Comparison of ENCODE assay signal across 8 cellular contexts in the genomic region with DNA sequence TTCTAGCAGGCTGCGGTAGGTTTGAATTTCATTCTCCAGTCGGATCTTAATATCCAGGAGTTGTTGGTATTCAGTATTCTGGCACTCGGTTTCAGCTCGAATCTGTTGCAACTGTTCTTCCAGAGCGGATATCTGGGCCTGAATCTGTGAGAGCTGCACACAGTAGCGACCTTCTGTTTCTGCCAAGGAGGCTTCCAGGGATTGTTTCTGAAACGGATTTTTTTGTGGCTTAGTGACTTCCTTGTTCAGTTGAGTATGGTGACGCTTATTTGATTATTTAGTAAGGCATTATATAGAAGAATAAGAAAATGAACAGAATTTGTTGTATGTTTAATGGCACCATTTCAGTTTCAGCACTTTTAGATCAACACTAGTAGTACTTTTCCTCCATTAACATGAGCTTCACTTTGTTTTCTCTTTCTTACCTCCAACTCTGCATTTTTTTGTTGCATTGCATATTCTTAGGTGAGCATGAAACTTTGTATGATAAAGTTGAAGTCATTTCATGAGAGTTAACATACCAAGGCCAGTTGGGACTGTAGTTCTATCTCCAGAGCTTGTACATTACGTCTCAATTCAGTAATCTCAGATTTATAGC. TPM values are rescaled to one million over a fixed set of nuclear protein-coding genes. Genes with fewer than 3 reads are reported as not detected.
A peak's percentile ranks its signal among the peaks of the same experiment; 100 is the strongest.
DNase-seq lines count a peak whose midpoint lies in the region; ATAC-seq, FAIRE-seq and TF ChIP-seq lines count a peak whose summit lies in the region.

No MANE protein-coding gene starts in this region.

- TF ChIP-seq EP300 in GM12878 (IDR thresholded peaks at IDR 0.05; ENCODE audit: borderline replicate concordance in 1 of 2, control insufficient read depth in 1 of 2, low read depth in 2 of 2, low read length in 2 of 2) (no peak), stomach (IDR thresholded peaks at IDR 0.05) (no peak)

- H3K4me3 ChIP-seq in ACC112 (ENCODE audit: low read depth, low read length), result peak overlapping the region; percentile 83
- peak overlapping the region; percentile 78 for H3K4me3 ChIP-seq in GM12878
- H3K4me3 ChIP-seq in stomach, result peak overlapping the region; percentile 59 to 83 (median 68)

- H2AFZ ChIP-seq in ACC112 (ENCODE audit: low read length, unreplicated experiment) (peak overlapping the region; percentile 100), GM12878 (ENCODE audit: control insufficient read depth, low read depth, low read length) (peak overlapping the region; percentile 75)

- H3K79me2 ChIP-seq in ACC112 (ENCODE audit: control insufficient read depth, insufficient read depth, low read length, unreplicated experiment), result peaks cover 30% of the 10 kb centered on the region
- peaks cover 5% of the 10 kb centered on the region for H3K79me2 ChIP-seq in GM12878 (ENCODE audit: control insufficient read depth, insufficient read depth, low read length)

- no peak for TF ChIP-seq RAD21 in GM12878 (IDR thresholded peaks at IDR 0.05; ENCODE audit: insufficient read depth, low read depth, low read length)

- H3K4me1 ChIP-seq in ACC112 (ENCODE audit: control insufficient read depth, insufficient read depth, low read length, unreplicated experiment) (peaks cover 11% of the 10 kb centered on the region), GM12878 (ENCODE audit: control insufficient read depth, insufficient read depth, low read length) (peaks cover 16% of the 10 kb centered on the region), stomach (peaks cover 6 to 15% (median 13%) of the 10 kb centered on the region in 4 donors)

- peak overlapping the region; percentile 60 for H3K4me2 ChIP-seq in GM12878 (ENCODE audit: control insufficient read depth, insufficient read depth)

- 63% methylated on average over 9 of the region's 9 CpGs for WGBS in GM12878 (ENCODE audit: insufficient coverage, insufficient replicate concordance, low lambda C conversion rate, missing lambda C conversion rate)
- WGBS in stomach, 5 donors, result 47 to 63% (median 55%) methylated on average over 9 of the region's 9 CpGs

- H3K9me3 Mint-ChIP-seq in HFFc6, result no peaks in the 10 kb centered on the region
- H3K9me3 Mint-ChIP-seq in immature natural killer cell, result peaks cover 0 to 28% (median 6%) of the 10 kb centered on the region in 6 donors

- no peaks in the 10 kb centered on the region for H3K27me3 ChIP-seq in ACC112 (ENCODE audit: insufficient read depth, low read length)
- H3K27me3 ChIP-seq in GM12878 (replicated peaks in 1 of 2; ENCODE audit: control insufficient read depth in 2 of 2, insufficient read depth in 2 of 2, low read length in 1 of 2), result no peaks in the 10 kb centered on the region
- H3K27me3 ChIP-seq in stomach, result no peaks in the 10 kb centered on the region

- H3K36me3 ChIP-seq in ACC112 (ENCODE audit: insufficient read depth, low read length) (peaks cover 15% of the 10 kb centered on the region), GM12878 (ENCODE audit: control insufficient read depth in 2 of 2, insufficient read depth in 2 of 2, low read length in 1 of 2) (peaks cover 0 to 7% of the 10 kb centered on the region in 2 experiments; a peak in 2 of 4 replicates), stomach (peaks cover 4 to 19% (median 12%) of the 10 kb centered on the region in 4 donors)

- in situ Hi-C loops in GM12878 (cut with MboI), result no loop called here

- no peaks in the 10 kb centered on the region for H4K20me1 ChIP-seq in GM12878 (ENCODE audit: control insufficient read depth, insufficient read depth)

- POLR2A ChIA-PET in GM12878 (lab: Charles Lee), result interaction anchor here (0.6 to 1.1 kb wide), 6 partner anchors 173 to 833 kb away, joined by 3 to 5 read pairs (median 4); a partner anchor contains a TSS

- TF ChIP-seq POLR2A in GM12878 (IDR thresholded peaks at IDR 0.05; ENCODE audit: low read depth, low read length) (no peak), stomach (IDR thresholded peaks at IDR 0.05) (no peak)

- H3K9me3 ChIP-seq in GM12878 (replicated peaks; ENCODE audit: control insufficient read depth, insufficient read depth, low read length) (no peaks in the 10 kb centered on the region), stomach (peaks cover 0 to 2% (median 1%) of the 10 kb centered on the region in 4 donors)

- SMC1A ChIA-PET in GM12878 (lab: Charles Lee; ENCODE audit: uncharacterized antibody, unreplicated experiment), result interaction anchor here (0.9 to 2.2 kb wide), 5 partner anchors 10 to 259 kb away, joined by 3 to 8 read pairs (median 3); no protein-coding TSS in a partner anchor

- CTCF ChIA-PET in GM12878 (lab: Yijun Ruan, JAX), result interaction anchor here (1.0 to 3.5 kb wide), 6 partner anchors 92 to 848 kb away, joined by 3 to 14 read pairs (median 6); no protein-coding TSS in a partner anchor

- BruUV-seq in GM12878 (replicated peaks; lab: Mats Ljungman, UMichigan), result no TSS peak

- peaks cover 42% of the 10 kb centered on the region for H3K36me3 Mint-ChIP-seq in HFFc6 (ENCODE audit: low read depth)
- peaks cover 38 to 44% (median 39%) of the 10 kb centered on the region in 3 donors for H3K36me3 Mint-ChIP-seq in immature natural killer cell

- peak overlapping the region; percentile 97 for H3K27ac Mint-ChIP-seq in HFFc6
- H3K27ac Mint-ChIP-seq in immature natural killer cell, result peak overlapping the region; percentile 73 to 90 (median 85)

- FAIRE-seq in GM12878 (lab: Jason Lieb, UNC), result no peak

- H3K4me1 Mint-ChIP-seq in HFFc6 (ENCODE audit: low read depth) (peaks cover 51% of the 10 kb centered on the region), immature natural killer cell (peaks cover 21 to 35% of the 10 kb centered on the region in 2 donors)

- TF ChIP-seq CTCF in HFFc6 (IDR thresholded peaks at IDR 0.05), result no peak
- TF ChIP-seq CTCF in GM12878 (IDR thresholded peaks at IDR 0.05 in 2 of 3, conservative IDR thresholded peaks at IDR 0.05 in 1 of 3; ENCODE audit: control insufficient read depth in 2 of 3, extremely low read depth in 1 of 3, insufficient read depth in 1 of 3, low read depth in 3 of 3, low read length in 3 of 3), result no peak
- no peak for TF ChIP-seq CTCF in stomach (IDR thresholded peaks at IDR 0.05)

- H3K9ac ChIP-seq in GM12878 (ENCODE audit: control insufficient read depth, insufficient read depth, low read length), result no peak overlapping the region; the same call in 1 of the 2 replicates

- no peaks in the 10 kb centered on the region for H3K27me3 Mint-ChIP-seq in HFFc6 (ENCODE audit: insufficient read depth)
- H3K27me3 Mint-ChIP-seq in immature natural killer cell (ENCODE audit: low read depth in 3 of 3), result peaks cover 2 to 20% (median 6%) of the 10 kb centered on the region in 3 donors

- intact Hi-C loops in GM12878 (cut with micrococcal nuclease; ENCODE audit: unreplicated experiment) (no loop called here), stomach (cut with DNase I; ENCODE audit: low total_unique reads) (no loop called here)

- RAD21 ChIA-PET in GM12878 (lab: Charles Lee; ENCODE audit: unreplicated experiment), result interaction anchor here (1.0 to 2.0 kb wide), 8 partner anchors 16 to 287 kb away, joined by 3 to 9 read pairs (median 5); no protein-coding TSS in a partner anchor

- peak; percentile 17 for DNase-seq in HFFc6
- DNase-seq in GM12878 (ENCODE audit: low read depth, low spot score), result no peak
- no peak for DNase-seq in immature natural killer cell
- no peak for DNase-seq in stomach
- DNase-seq in COR-L47 (lab: John Stamatoyannopoulos, UW), result no peak

- ATAC-seq in GM12878 (no peak), HG02970 (IDR thresholded peaks at IDR 0.05; ENCODE audit: low FRiP score, unreplicated experiment) (no peak), HG03342 (IDR thresholded peaks at IDR 0.05; ENCODE audit: unreplicated experiment) (no peak)

- peak overlapping the region; percentile 89 for H3K27ac ChIP-seq in ACC112 (ENCODE audit: low read depth, low read length)
- peak overlapping the region; percentile 8 for H3K27ac ChIP-seq in GM12878 (ENCODE audit: control insufficient read depth, insufficient read depth)
- H3K27ac ChIP-seq in stomach, result peak overlapping the region in 4 of 5 donors; percentile 85 to 90 (median 88)

- peak overlapping the region; percentile 96 for H3K4me3 Mint-ChIP-seq in HFFc6
- H3K4me3 Mint-ChIP-seq in immature natural killer cell, result peak overlapping the region; percentile 80 to 90 (median 82)

RNA-seq across cellular contexts. Expression of a gene that starts 2.8 kb away (rescaled TPM):
- 10 to 100 TPM; 61.4 to 71.0 (median 65.3) TPM for total RNA-seq in HFFc6 (2021; fragmentation: NEBNext Ultra II Directional; extraction: Animal tissue kit (Norgen Biotek cat#: 25700))
- total RNA-seq in GM12878 (2013; cell fraction: nucleolus; rRNA removed), result 1.1 TPM in 1 of 2 replicates, not detected in the other
- total RNA-seq in GM12878 (2014; rRNA removed) (5.7 and 12.4 TPM in 2 replicates), GM12878 (2014; rRNA removed; fragmentation: Illumina TruSeq; extraction: Trizol) (10.8 and 11.1 TPM in 2 replicates), GM12878 (2021) (34.8 and 36.4 TPM in 2 replicates), stomach (10 to 100 TPM in 1 of 5 donors, 1 to 10 TPM in 3, under 1 TPM in 1; 0.58 to 25.4 (median 2.9) TPM)
- 3.7 TPM for polyA plus RNA-seq in GM12878 (2011; ENCODE audit: low read depth)
- polyA plus RNA-seq in GM12878 (2011; rRNA removed) (21.3 and 41.6 TPM in 2 replicates), GM12878 (2014; fragmentation: Illumina TruSeq; extraction: Trizol) (11.1 and 14.4 TPM in 2 replicates), GM12878 (2014; fragmentation: Nextera tagmentation; extraction: Ambion mirVana) (10 to 100 TPM; 16.0 to 37.0 TPM), GM12878 (2014; rRNA removed) (26.6 and 27.1 TPM in 2 replicates), GM12878 (2016; fragmentation: Nextera tagmentation; extraction: Ambion mirVana) (10 to 100 TPM; 78.7 to 98.5 TPM), immature natural killer cell (100 to 1,000 TPM; 120 to 191 (median 182) TPM), stomach (10 to 100 TPM; 46.1 to 49.0 (median 47.7) TPM)
- polyA plus RNA-seq in GM12878 (2011; cell fraction: cytosol; rRNA removed), result 6.6 and 8.3 TPM in 2 replicates
- 4.2 and 5.9 TPM in 2 replicates for polyA plus RNA-seq in GM12878 (2011; cell fraction: nucleus; rRNA removed)
- polyA plus RNA-seq in GM12878 (2012), result 44.8 and 68.4 TPM in 2 replicates
- polyA minus RNA-seq in GM12878 (2011; rRNA and poly(A)+ RNA removed), result 0.77 and 1.8 TPM in 2 replicates
- 1.1 and 1.5 TPM in 2 replicates for polyA minus RNA-seq in GM12878 (2011; cell fraction: cytosol; rRNA and poly(A)+ RNA removed)
- polyA minus RNA-seq in GM12878 (2011; cell fraction: nucleus; rRNA and poly(A)+ RNA removed), result 0.97 and 1.2 TPM in 2 replicates

RNA-seq across cellular contexts. Expression of a gene that starts 19.9 kb away (rescaled TPM):
- not detected for total RNA-seq in HFFc6 (2021; fragmentation: NEBNext Ultra II Directional; extraction: Animal tissue kit (Norgen Biotek cat#: 25700))
- not detected in 2 replicates for total RNA-seq in GM12878 (2013; cell fraction: nucleolus; rRNA removed)
- total RNA-seq in GM12878 (2014; rRNA removed), result not detected in 2 replicates
- not detected in 2 replicates for total RNA-seq in GM12878 (2014; rRNA removed; fragmentation: Illumina TruSeq; extraction: Trizol)
- total RNA-seq in GM12878 (2021), result not detected in 2 replicates
- not detected for polyA plus RNA-seq in GM12878 (2011; ENCODE audit: low read depth)
- polyA plus RNA-seq in GM12878 (2011; rRNA removed), result not detected in 2 replicates
- not detected in 2 replicates for polyA plus RNA-seq in GM12878 (2011; cell fraction: cytosol; rRNA removed)
- polyA plus RNA-seq in GM12878 (2011; cell fraction: nucleus; rRNA removed), result not detected in 2 replicates
- polyA plus RNA-seq in GM12878 (2012), result not detected in 2 replicates
- not detected in 2 replicates for polyA plus RNA-seq in GM12878 (2014; fragmentation: Illumina TruSeq; extraction: Trizol)
- polyA plus RNA-seq in GM12878 (2014; fragmentation: Nextera tagmentation; extraction: Ambion mirVana), result not detected
- not detected in 2 replicates for polyA plus RNA-seq in GM12878 (2014; rRNA removed)
- polyA plus RNA-seq in GM12878 (2016; fragmentation: Nextera tagmentation; extraction: Ambion mirVana), result not detected
- polyA minus RNA-seq in GM12878 (2011; rRNA and poly(A)+ RNA removed), result not detected in 2 replicates
- polyA minus RNA-seq in GM12878 (2011; cell fraction: cytosol; rRNA and poly(A)+ RNA removed), result not detected in 2 replicates
- not detected in 2 replicates for polyA minus RNA-seq in GM12878 (2011; cell fraction: nucleus; rRNA and poly(A)+ RNA removed)
- not detected for polyA plus RNA-seq in immature natural killer cell
- not detected for total RNA-seq in stomach
- not detected for polyA plus RNA-seq in stomach

RNA-seq across cellular contexts. Expression of a gene that starts 37.3 kb away (rescaled TPM):
- not detected for total RNA-seq in HFFc6 (2021; fragmentation: NEBNext Ultra II Directional; extraction: Animal tissue kit (Norgen Biotek cat#: 25700))
- not detected in 2 replicates for total RNA-seq in GM12878 (2013; cell fraction: nucleolus; rRNA removed)
- total RNA-seq in GM12878 (2014; rRNA removed) (not detected in 2 replicates), GM12878 (2014; rRNA removed; fragmentation: Illumina TruSeq; extraction: Trizol) (not detected in 2 replicates), GM12878 (2021) (not detected in 2 replicates), stomach (not detected)
- not detected for polyA plus RNA-seq in GM12878 (2011; ENCODE audit: low read depth)
- polyA plus RNA-seq in GM12878 (2011; rRNA removed) (0.20 TPM in 1 of 2 replicates, not detected in the other), GM12878 (2014; fragmentation: Illumina TruSeq; extraction: Trizol) (not detected in 2 replicates), GM12878 (2014; fragmentation: Nextera tagmentation; extraction: Ambion mirVana) (not detected), GM12878 (2014; rRNA removed) (not detected in 2 replicates), GM12878 (2016; fragmentation: Nextera tagmentation; extraction: Ambion mirVana) (not detected), immature natural killer cell (not detected), stomach (not detected)
- polyA plus RNA-seq in GM12878 (2011; cell fraction: cytosol; rRNA removed), result not detected in 2 replicates
- 0.13 TPM in 1 of 2 replicates, not detected in the other for polyA plus RNA-seq in GM12878 (2011; cell fraction: nucleus; rRNA removed)
- polyA plus RNA-seq in GM12878 (2012), result not detected in 2 replicates
- polyA minus RNA-seq in GM12878 (2011; rRNA and poly(A)+ RNA removed), result not detected in 2 replicates
- not detected in 2 replicates for polyA minus RNA-seq in GM12878 (2011; cell fraction: cytosol; rRNA and poly(A)+ RNA removed)
- polyA minus RNA-seq in GM12878 (2011; cell fraction: nucleus; rRNA and poly(A)+ RNA removed), result not detected in 2 replicates

RNA-seq across cellular contexts. Expression of a gene that starts 47.4 kb away (rescaled TPM):
- total RNA-seq in HFFc6 (2021; fragmentation: NEBNext Ultra II Directional; extraction: Animal tissue kit (Norgen Biotek cat#: 25700)), result not detected
- total RNA-seq in GM12878 (2013; cell fraction: nucleolus; rRNA removed), result not detected in 2 replicates
- total RNA-seq in GM12878 (2014; rRNA removed) (not detected in 2 replicates), GM12878 (2014; rRNA removed; fragmentation: Illumina TruSeq; extraction: Trizol) (not detected in 2 replicates), GM12878 (2021) (not detected in 2 replicates), stomach (10 to 100 TPM in 2 of 5 donors, 1 to 10 TPM in 1, not detected in 2; 1.1 to 57.6 (median 14.0) TPM)
- not detected for polyA plus RNA-seq in GM12878 (2011; ENCODE audit: low read depth)
- polyA plus RNA-seq in GM12878 (2011; rRNA removed) (not detected in 2 replicates), GM12878 (2014; fragmentation: Illumina TruSeq; extraction: Trizol) (not detected in 2 replicates), GM12878 (2014; fragmentation: Nextera tagmentation; extraction: Ambion mirVana) (not detected), GM12878 (2014; rRNA removed) (not detected in 2 replicates), GM12878 (2016; fragmentation: Nextera tagmentation; extraction: Ambion mirVana) (not detected), immature natural killer cell (not detected), stomach (under 1 TPM in 1 of 3 donors, not detected in 2; 0.61 TPM)
- not detected in 2 replicates for polyA plus RNA-seq in GM12878 (2011; cell fraction: cytosol; rRNA removed)
- not detected in 2 replicates for polyA plus RNA-seq in GM12878 (2011; cell fraction: nucleus; rRNA removed)
- not detected in 2 replicates for polyA plus RNA-seq in GM12878 (2012)
- not detected in 2 replicates for polyA minus RNA-seq in GM12878 (2011; rRNA and poly(A)+ RNA removed)
- polyA minus RNA-seq in GM12878 (2011; cell fraction: cytosol; rRNA and poly(A)+ RNA removed), result not detected in 2 replicates
- not detected in 2 replicates for polyA minus RNA-seq in GM12878 (2011; cell fraction: nucleus; rRNA and poly(A)+ RNA removed)

RNA-seq across cellular contexts. Expression of a gene that starts 47.6 kb away (rescaled TPM):
- not detected for total RNA-seq in HFFc6 (2021; fragmentation: NEBNext Ultra II Directional; extraction: Animal tissue kit (Norgen Biotek cat#: 25700))
- total RNA-seq in GM12878 (2013; cell fraction: nucleolus; rRNA removed), result not detected in 2 replicates
- total RNA-seq in GM12878 (2014; rRNA removed), result not detected in 2 replicates
- not detected in 2 replicates for total RNA-seq in GM12878 (2014; rRNA removed; fragmentation: Illumina TruSeq; extraction: Trizol)
- total RNA-seq in GM12878 (2021), result not detected in 2 replicates
- not detected for polyA plus RNA-seq in GM12878 (2011; ENCODE audit: low read depth)
- not detected in 2 replicates for polyA plus RNA-seq in GM12878 (2011; rRNA removed)
- not detected in 2 replicates for polyA plus RNA-seq in GM12878 (2011; cell fraction: cytosol; rRNA removed)
- polyA plus RNA-seq in GM12878 (2011; cell fraction: nucleus; rRNA removed), result not detected in 2 replicates
- not detected in 2 replicates for polyA plus RNA-seq in GM12878 (2012)
- not detected in 2 replicates for polyA plus RNA-seq in GM12878 (2014; fragmentation: Illumina TruSeq; extraction: Trizol)
- not detected for polyA plus RNA-seq in GM12878 (2014; fragmentation: Nextera tagmentation; extraction: Ambion mirVana)
- not detected in 2 replicates for polyA plus RNA-seq in GM12878 (2014; rRNA removed)
- polyA plus RNA-seq in GM12878 (2016; fragmentation: Nextera tagmentation; extraction: Ambion mirVana), result not detected
- not detected in 2 replicates for polyA minus RNA-seq in GM12878 (2011; rRNA and poly(A)+ RNA removed)
- not detected in 2 replicates for polyA minus RNA-seq in GM12878 (2011; cell fraction: cytosol; rRNA and poly(A)+ RNA removed)
- polyA minus RNA-seq in GM12878 (2011; cell fraction: nucleus; rRNA and poly(A)+ RNA removed), result not detected in 2 replicates
- not detected for polyA plus RNA-seq in immature natural killer cell
- total RNA-seq in stomach, result not detected
- polyA plus RNA-seq in stomach, result not detected

Comparison
In these comparisons a context has a peak if more than half of its experiments do, and no peak if none do; other contexts are left out.
1. H3K27ac ChIP-seq: peak in every context shown above with its lines; median percentile 89 in ACC112; 88 in stomach; 8 in GM12878.